Comparison of ENCODE assay signal across 1 cellular context in the genomic region with DNA sequence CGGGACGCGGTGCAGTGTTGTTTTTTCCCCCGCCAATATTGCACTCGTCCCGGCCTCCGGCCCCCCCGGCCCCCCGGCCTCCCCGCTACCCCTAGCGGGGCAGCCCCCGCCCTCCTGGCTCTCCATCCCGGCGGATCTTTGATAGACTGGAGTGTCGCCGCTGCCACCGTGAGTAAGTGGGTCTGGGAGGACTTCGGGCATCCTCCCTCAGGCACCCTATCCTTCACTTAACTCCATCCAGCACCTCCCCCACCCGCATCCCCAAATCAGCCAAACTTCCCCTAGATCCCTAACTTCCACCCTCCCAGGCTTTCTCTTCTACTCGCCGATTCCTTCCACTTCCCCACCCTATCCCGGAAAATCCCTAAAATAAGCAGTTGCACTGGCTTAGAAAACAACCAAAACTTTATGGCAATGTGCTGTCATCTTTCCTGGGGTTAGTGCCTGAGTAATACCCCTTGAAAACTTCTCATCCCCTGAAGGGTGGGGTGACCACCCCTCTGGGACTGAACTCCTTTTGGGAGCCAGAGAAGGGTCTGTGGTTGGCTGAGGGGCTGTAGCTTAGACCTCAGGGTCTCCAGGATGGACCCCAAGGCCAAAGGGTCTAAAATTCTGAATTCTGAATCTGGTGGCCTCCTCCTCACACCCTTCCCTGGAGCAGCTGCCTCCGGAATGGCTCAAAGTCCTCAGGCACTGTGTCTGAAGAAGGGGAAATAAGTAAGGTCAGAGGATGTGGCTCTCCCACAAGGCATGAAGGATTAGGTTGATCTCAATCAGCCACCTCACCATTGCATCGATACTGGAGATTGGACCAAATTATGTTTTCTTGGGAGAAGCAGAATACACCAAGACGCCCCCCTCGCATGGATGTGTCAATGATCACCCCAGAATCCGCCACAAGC.
TF ChIP-seq lines count a peak whose summit lies in the region.

No MANE protein-coding gene starts in this region.

TF ChIP-seq in endothelial cell of umbilical vein, 7 proteins besides CTCF, POLR2A, EP300 and RAD21:
- no peak for TF ChIP-seq JUN (IDR thresholded peaks at IDR 0.05; ENCODE audit: borderline replicate concordance, insufficient read depth, insufficient read length, low read depth)
- no peak for TF ChIP-seq MYC (IDR thresholded peaks at IDR 0.05; ENCODE audit: low read depth, low read length)
- TF ChIP-seq FOS (IDR thresholded peaks at IDR 0.05; ENCODE audit: borderline replicate concordance, insufficient read depth, low read length): no peak
- no peak for TF ChIP-seq EZH2 (IDR thresholded peaks at IDR 0.05; ENCODE audit: borderline replicate concordance, low read depth, low read length, severe bottlenecking)
- no peak for TF ChIP-seq POLR2AphosphoS5 (IDR thresholded peaks at IDR 0.05; ENCODE audit: insufficient read depth, low read depth, low read length)
- no peak for TF ChIP-seq GATA2 (IDR thresholded peaks at IDR 0.05; ENCODE audit: insufficient read depth, insufficient read length, low read depth, low read length)
- TF ChIP-seq, protein P1, sequence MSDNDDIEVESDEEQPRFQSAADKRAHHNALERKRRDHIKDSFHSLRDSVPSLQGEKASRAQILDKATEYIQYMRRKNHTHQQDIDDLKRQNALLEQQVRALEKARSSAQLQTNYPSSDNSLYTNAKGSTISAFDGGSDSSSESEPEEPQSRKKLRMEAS (IDR thresholded peaks at IDR 0.05; ENCODE audit: insufficient read depth, insufficient read length): no peak
